In genomic region chr2:232891621-232892071, GRCh38 we compare ENCODE assay signal across 1 cellular context.
TF ChIP-seq lines count a peak whose summit lies in the region.

No MANE protein-coding gene starts in this region.

TF ChIP-seq in SK-N-SH, 30 proteins besides CTCF, POLR2A, EP300 and RAD21 (continued from another document):
- TF ChIP-seq USF2 (IDR thresholded peaks at IDR 0.05; ENCODE audit: borderline replicate concordance, low read depth, low read length): no peak
- no peak for TF ChIP-seq MAX (IDR thresholded peaks at IDR 0.05; ENCODE audit: low read depth)
- no peak for TF ChIP-seq YY1 (IDR thresholded peaks at IDR 0.05; ENCODE audit: low read depth)
- TF ChIP-seq GATA2 (CRISPR knock-in tag; IDR thresholded peaks at IDR 0.05): no peak
- no peak for TF ChIP-seq FOXJ3 (CRISPR knock-in tag; IDR thresholded peaks at IDR 0.05)
- no peak for TF ChIP-seq SMC3 (IDR thresholded peaks at IDR 0.05; ENCODE audit: low read depth, low read length)
- TF ChIP-seq MXI1 (IDR thresholded peaks at IDR 0.05; ENCODE audit: low read depth, low read length): no peak
- no peak for TF ChIP-seq FOXM1 (IDR thresholded peaks at IDR 0.05; ENCODE audit: low read depth)
- TF ChIP-seq IRF3 (IDR thresholded peaks at IDR 0.05; ENCODE audit: low read depth, low read length): no peak
- no peak for TF ChIP-seq REST (IDR thresholded peaks at IDR 0.05; ENCODE audit: low read depth, low read length)
